Comparison of ENCODE assay signal across 1 cellular context in genomic region chr19:53936035-53936434, GRCh38.
TF ChIP-seq lines count a peak whose summit lies in the region.

No MANE protein-coding gene starts in this region.

TF ChIP-seq in GM23338, 12 proteins besides CTCF, POLR2A, EP300 and RAD21:
- no peak for TF ChIP-seq STAT1 (IDR thresholded peaks at IDR 0.05; ENCODE audit: unreplicated experiment)
- TF ChIP-seq CREB1 (CRISPR knock-in tag; IDR thresholded peaks at IDR 0.05; ENCODE audit: low read depth): no peak
- TF ChIP-seq ZNF331 (CRISPR knock-in tag; IDR thresholded peaks at IDR 0.05; ENCODE audit: low read depth): no peak
- no peak for TF ChIP-seq JUNB (IDR thresholded peaks at IDR 0.05; ENCODE audit: unreplicated experiment)
- TF ChIP-seq EZH2phosphoT487 (IDR thresholded peaks at IDR 0.05; ENCODE audit: unreplicated experiment): no peak
- TF ChIP-seq ZNF462 (CRISPR knock-in tag; IDR thresholded peaks at IDR 0.05): no peak
- TF ChIP-seq ETS1 (IDR thresholded peaks at IDR 0.05): no peak
- TF ChIP-seq EZH2 (IDR thresholded peaks at IDR 0.05; ENCODE audit: low read depth, unreplicated experiment): no peak
- no peak for TF ChIP-seq NANOG (IDR thresholded peaks at IDR 0.05; ENCODE audit: borderline replicate concordance)
- TF ChIP-seq POLR2AphosphoS5 (IDR thresholded peaks at IDR 0.05; ENCODE audit: low read depth): no peak
- no peak for TF ChIP-seq REST (IDR thresholded peaks at IDR 0.05; ENCODE audit: unreplicated experiment)
